Comparison of ENCODE assay signal across 6 cellular contexts in genomic region chr11:92008249-92008648, GRCh38.
"Had no signal": no experiment of that assay in that cellular context is flagged by ENCODE, and none has a peak within 500 bp of the region (broad histone marks: within the 10 kb centered on the region; RNA-seq: fewer than 3 reads in every experiment).

No MANE protein-coding gene starts in this region.

- FAIRE-seq: GM12891, GM12892, GM18507, GM19239 had no signal

- DNase-seq: GDM1, GF-D8 had no signal
